In genomic region chr9:136111190-136111589, GRCh38 we compare ENCODE assay signal across 16 cellular contexts. TPM values are rescaled to one million over a fixed set of nuclear protein-coding genes. Genes with fewer than 3 reads are reported as not detected.
DNase-seq lines count a peak whose midpoint lies in the region; ATAC-seq, FAIRE-seq and TF ChIP-seq lines count a peak whose summit lies in the region.
"Had no signal": no experiment of that assay in that cellular context is flagged by ENCODE, and none has a peak within 500 bp of the region (broad histone marks: within the 10 kb centered on the region; RNA-seq: fewer than 3 reads in every experiment).

No MANE protein-coding gene starts in this region.

- H3K4me3 ChIP-seq in HUES6 (ENCODE audit: low read depth, low read length) (no peak overlapping the region), GM12878 (no peak overlapping the region), coronary artery (no peak overlapping the region)
- H3K4me3 ChIP-seq: MG63, transverse colon had no signal

- no peak for TF ChIP-seq CTCF in GM12878 (IDR thresholded peaks at IDR 0.05 in 2 of 3, conservative IDR thresholded peaks at IDR 0.05 in 1 of 3; ENCODE audit: control insufficient read depth in 2 of 3, extremely low read depth in 1 of 3, insufficient read depth in 1 of 3, low read depth in 3 of 3, low read length in 3 of 3)
- TF ChIP-seq CTCF in neural crest cell (conservative IDR thresholded peaks at IDR 0.05), result no peak
- TF ChIP-seq CTCF in Calu3 (IDR thresholded peaks at IDR 0.05; ENCODE audit: unreplicated experiment), result no peak
- no peak for TF ChIP-seq CTCF in coronary artery (IDR thresholded peaks at IDR 0.05)

- SMC1A ChIA-PET in GM12878 (lab: Charles Lee; ENCODE audit: uncharacterized antibody, unreplicated experiment), result interaction anchor here (1.2 to 4.0 kb wide), 3 partner anchors 14 to 21 kb away, joined by 4 to 19 read pairs (median 6); partner anchors contain the start of gene NACC2

- CTCF ChIA-PET in GM12878 (lab: Yijun Ruan, JAX), result interaction anchor here (1.0 to 1.5 kb wide), 2 partner anchors 17 to 21 kb away, joined by 5 to 9 read pairs; no protein-coding TSS in a partner anchor
- CTCF ChIA-PET in Calu3 (lab: Charles Lee), result no interaction called here

- no peaks in the 10 kb centered on the region for H3K27me3 Mint-ChIP-seq in T-helper 2 cell treated with Interferon-gamma antibody and Interleukin-4, amounts not matched to agents 5 μg/mL and 100 μg/mL, for 36 hours (ENCODE audit: low read depth)
- H3K27me3 Mint-ChIP-seq in neural crest cell (ENCODE audit: low read depth), result peaks cover 11% of the 10 kb centered on the region
- peaks cover 3% of the 10 kb centered on the region for H3K27me3 Mint-ChIP-seq in Calu3 (ENCODE audit: unreplicated experiment)

- 97% methylated on average over 22 of the region's 22 CpGs for WGBS in GM12878 (ENCODE audit: insufficient coverage, insufficient replicate concordance, low lambda C conversion rate, missing lambda C conversion rate)

- H3K79me2 ChIP-seq in GM12878 (ENCODE audit: control insufficient read depth, insufficient read depth, low read length), result peaks cover 19% of the 10 kb centered on the region

- H3K4me1 ChIP-seq in HUES6 (ENCODE audit: control insufficient read depth, insufficient read depth, low read length), result peaks cover 44% of the 10 kb centered on the region
- peaks cover 39% of the 10 kb centered on the region for H3K4me1 ChIP-seq in GM12878 (ENCODE audit: control insufficient read depth, insufficient read depth, low read length)

- H3K4me3 Mint-ChIP-seq in T-helper 2 cell treated with Interferon-gamma antibody and Interleukin-4, amounts not matched to agents 5 μg/mL and 100 μg/mL, for 36 hours, result peak overlapping the region; percentile 88
- H3K4me3 Mint-ChIP-seq in neural crest cell (peak overlapping the region; percentile 61), Calu3 (ENCODE audit: low read depth, unreplicated experiment) (no peak overlapping the region)

- BruUV-seq in GM12878 (replicated peaks; lab: Mats Ljungman, UMichigan) (no TSS peak), Calu3 (replicated peaks; lab: Mats Ljungman, UMichigan) (no TSS peak)

- RAD21 ChIA-PET in GM12878 (lab: Charles Lee; ENCODE audit: unreplicated experiment), result interaction anchor here (1.1 to 6.6 kb wide), 3 partner anchors 15 to 141 kb away, joined by 3 to 52 read pairs (median 28); partner anchors contain the start of gene NACC2

- H3K9ac ChIP-seq in HUES6 (ENCODE audit: low read length) (peak overlapping the region; percentile 7), GM12878 (ENCODE audit: control insufficient read depth, insufficient read depth, low read length) (no peak overlapping the region; the same call in 1 of the 2 replicates)

- no peaks in the 10 kb centered on the region for H3K27me3 ChIP-seq in HUES6 (ENCODE audit: control insufficient read depth, insufficient read depth, low read length)
- H3K27me3 ChIP-seq in GM12878 (replicated peaks in 1 of 2; ENCODE audit: control insufficient read depth in 2 of 2, insufficient read depth in 2 of 2, low read length in 1 of 2), result no peaks in the 10 kb centered on the region
- H3K27me3 ChIP-seq: MG63, transverse colon had no signal

- H3K9me3 Mint-ChIP-seq in T-helper 2 cell treated with Interferon-gamma antibody and Interleukin-4, amounts not matched to agents 5 μg/mL and 100 μg/mL, for 36 hours, result no peaks in the 10 kb centered on the region
- H3K9me3 Mint-ChIP-seq in neural crest cell, result no peaks in the 10 kb centered on the region
- no peaks in the 10 kb centered on the region for H3K9me3 Mint-ChIP-seq in Calu3 (ENCODE audit: low read depth, unreplicated experiment)

- H3K36me3 ChIP-seq in HUES6 (ENCODE audit: control insufficient read depth, insufficient read depth, low read length) (peaks cover 9% of the 10 kb centered on the region; the same call in 1 of the 2 replicates), GM12878 (ENCODE audit: control insufficient read depth in 2 of 2, insufficient read depth in 2 of 2, low read length in 1 of 2) (peaks cover 0 to 1% of the 10 kb centered on the region in 2 experiments; a peak in 2 of 4 replicates)
- H3K36me3 ChIP-seq: transverse colon had no signal

- no peaks in the 10 kb centered on the region for H4K20me1 ChIP-seq in GM12878 (ENCODE audit: control insufficient read depth, insufficient read depth)

- TF ChIP-seq EP300 in GM12878 (IDR thresholded peaks at IDR 0.05; ENCODE audit: borderline replicate concordance in 1 of 2, control insufficient read depth in 1 of 2, low read depth in 2 of 2, low read length in 2 of 2), result no peak

- no peak for DNase-seq in T-helper 2 cell treated with Interferon-gamma antibody and Interleukin-4, amounts not matched to agents 5 μg/mL and 100 μg/mL, for 36 hours (ENCODE audit: low spot score)
- no peak for DNase-seq in T-helper 2 cell
- no peak for DNase-seq in GM12878 (ENCODE audit: low read depth, low spot score)
- no peak for DNase-seq in neural crest cell (ENCODE audit: low read depth, low spot score)
- DNase-seq in Calu3, result no peak
- DNase-seq in coronary artery (ENCODE audit: low spot score), result no peak
- DNase-seq in NCI-H82 (lab: John Stamatoyannopoulos, UW), result no peak
- DNase-seq: DMS 273 treated with DMSO at 0.1 percent for 48 hours, GOT3, MG63, occipital lobe, small intestine, T1000, transverse colon had no signal

- POLR2A ChIA-PET in GM12878 (lab: Charles Lee), result interaction anchor here (0.8 to 4.0 kb wide), 2 partner anchors 10 to 16 kb away, joined by 3 to 28 read pairs; partner anchors contain the start of gene NACC2

- H3K27ac Mint-ChIP-seq in T-helper 2 cell treated with Interferon-gamma antibody and Interleukin-4, amounts not matched to agents 5 μg/mL and 100 μg/mL, for 36 hours, result peak overlapping the region; percentile 70
- H3K27ac Mint-ChIP-seq in neural crest cell (ENCODE audit: unreplicated experiment), result no peak overlapping the region
- H3K27ac Mint-ChIP-seq in Calu3 (ENCODE audit: unreplicated experiment), result no peak overlapping the region

- peaks cover 36% of the 10 kb centered on the region for H3K4me1 Mint-ChIP-seq in T-helper 2 cell treated with Interferon-gamma antibody and Interleukin-4, amounts not matched to agents 5 μg/mL and 100 μg/mL, for 36 hours (ENCODE audit: low read depth)
- H3K4me1 Mint-ChIP-seq in neural crest cell (peaks cover 7% of the 10 kb centered on the region), Calu3 (ENCODE audit: low read depth, unreplicated experiment) (no peaks in the 10 kb centered on the region)

- H3K4me2 ChIP-seq in GM12878 (ENCODE audit: control insufficient read depth, insufficient read depth), result peak overlapping the region; percentile 70

- TF ChIP-seq RAD21 in GM12878 (IDR thresholded peaks at IDR 0.05; ENCODE audit: insufficient read depth, low read depth, low read length), result no peak

- H3K27ac ChIP-seq in HUES6 (ENCODE audit: low read depth, low read length), result no peak overlapping the region
- peak overlapping the region; percentile 77; the same call in 1 of the 2 replicates for H3K27ac ChIP-seq in GM12878 (ENCODE audit: control insufficient read depth, insufficient read depth)
- H3K27ac ChIP-seq in coronary artery, result no peak overlapping the region

- H2AFZ ChIP-seq in GM12878 (ENCODE audit: control insufficient read depth, low read depth, low read length), result no peak overlapping the region

- in situ Hi-C loops in GM12878 (cut with MboI), result no loop called here

- H3K36me3 Mint-ChIP-seq in T-helper 2 cell treated with Interferon-gamma antibody and Interleukin-4, amounts not matched to agents 5 μg/mL and 100 μg/mL, for 36 hours (ENCODE audit: low read depth), result peaks cover 17% of the 10 kb centered on the region
- no peaks in the 10 kb centered on the region for H3K36me3 Mint-ChIP-seq in neural crest cell (ENCODE audit: low read depth)
- H3K36me3 Mint-ChIP-seq in Calu3 (ENCODE audit: insufficient read depth, unreplicated experiment), result no peaks in the 10 kb centered on the region

- H3K9me3 ChIP-seq in HUES6 (ENCODE audit: control insufficient read depth, insufficient read depth, low read depth, low read length) (no peaks in the 10 kb centered on the region), GM12878 (replicated peaks; ENCODE audit: control insufficient read depth, insufficient read depth, low read length) (no peaks in the 10 kb centered on the region)
- H3K9me3 ChIP-seq: MG63, transverse colon had no signal

- no peak for FAIRE-seq in GM12878 (lab: Jason Lieb, UNC)
- FAIRE-seq: small intestine had no signal

- intact Hi-C loops in GM12878 (cut with micrococcal nuclease; ENCODE audit: unreplicated experiment), result no loop called here
- intact Hi-C loops in Calu3 (cut with micrococcal nuclease; ENCODE audit: unreplicated experiment), result no loop called here

- no peak for TF ChIP-seq POLR2A in GM12878 (IDR thresholded peaks at IDR 0.05; ENCODE audit: low read depth, low read length)

- ATAC-seq in GM12878, result no peak
- ATAC-seq: Panc1 had no signal

RNA-seq across cellular contexts. Expression of gene TMEM250, which starts 7.5 kb away (rescaled TPM):
- total RNA-seq in GM12878 (2013; cell fraction: nucleolus; rRNA removed), result 19.1 and 19.6 TPM in 2 replicates
- total RNA-seq in GM12878 (2014; rRNA removed) (30.1 and 39.9 TPM in 2 replicates), GM12878 (2014; rRNA removed; fragmentation: Illumina TruSeq; extraction: Trizol) (8.5 and 10.4 TPM in 2 replicates), GM12878 (2021) (33.4 and 38.4 TPM in 2 replicates), neural crest cell (37.4 and 39.0 TPM in 2 replicates), Calu3 (2022) (23.9 and 26.3 TPM in 2 replicates)
- 3.5 TPM for polyA plus RNA-seq in GM12878 (2011; ENCODE audit: low read depth)
- polyA plus RNA-seq in GM12878 (2011; rRNA removed) (3.5 and 6.2 TPM in 2 replicates), GM12878 (2014; fragmentation: Illumina TruSeq; extraction: Trizol) (2.6 and 6.7 TPM in 2 replicates), GM12878 (2014; fragmentation: Nextera tagmentation; extraction: Ambion mirVana) (1 to 10 TPM in 1 of 2 experiments, under 1 TPM in 1; 0.39 to 1.2 TPM), GM12878 (2014; rRNA removed) (25.4 and 27.5 TPM in 2 replicates), GM12878 (2016; fragmentation: Nextera tagmentation; extraction: Ambion mirVana) (10 to 100 TPM in 1 of 2 experiments, 1 to 10 TPM in 1; 6.2 to 16.6 TPM)
- 9.3 and 16.0 TPM in 2 replicates for polyA plus RNA-seq in GM12878 (2011; cell fraction: cytosol; rRNA removed)
- polyA plus RNA-seq in GM12878 (2011; cell fraction: nucleus; rRNA removed), result 22.4 and 27.6 TPM in 2 replicates
- polyA plus RNA-seq in GM12878 (2012), result 9.7 and 11.4 TPM in 2 replicates
- 5.5 and 13.3 TPM in 2 replicates for polyA minus RNA-seq in GM12878 (2011; rRNA and poly(A)+ RNA removed)
- 7.3 and 8.3 TPM in 2 replicates for polyA minus RNA-seq in GM12878 (2011; cell fraction: cytosol; rRNA and poly(A)+ RNA removed)
- polyA minus RNA-seq in GM12878 (2011; cell fraction: nucleus; rRNA and poly(A)+ RNA removed), result 12.8 and 25.1 TPM in 2 replicates

RNA-seq across cellular contexts. Expression of gene NACC2, which starts 16.1 kb away (rescaled TPM):
- 11.9 and 13.5 TPM in 2 replicates for total RNA-seq in GM12878 (2013; cell fraction: nucleolus; rRNA removed)
- total RNA-seq in GM12878 (2014; rRNA removed), result 7.9 and 9.1 TPM in 2 replicates
- 3.5 and 3.8 TPM in 2 replicates for total RNA-seq in GM12878 (2014; rRNA removed; fragmentation: Illumina TruSeq; extraction: Trizol)
- 14.2 and 14.7 TPM in 2 replicates for total RNA-seq in GM12878 (2021)
- 1.1 TPM for polyA plus RNA-seq in GM12878 (2011; ENCODE audit: low read depth)
- 3.5 and 5.4 TPM in 2 replicates for polyA plus RNA-seq in GM12878 (2011; rRNA removed)
- polyA plus RNA-seq in GM12878 (2011; cell fraction: cytosol; rRNA removed), result 7.9 and 9.6 TPM in 2 replicates
- 15.3 and 20.7 TPM in 2 replicates for polyA plus RNA-seq in GM12878 (2011; cell fraction: nucleus; rRNA removed)
- polyA plus RNA-seq in GM12878 (2012), result 3.8 and 4.4 TPM in 2 replicates
- polyA plus RNA-seq in GM12878 (2014; fragmentation: Illumina TruSeq; extraction: Trizol), result 2.0 and 3.1 TPM in 2 replicates
- 1 to 10 TPM in 1 of 2 experiments, under 1 TPM in 1; 0.66 to 1.0 TPM for polyA plus RNA-seq in GM12878 (2014; fragmentation: Nextera tagmentation; extraction: Ambion mirVana)
- polyA plus RNA-seq in GM12878 (2014; rRNA removed), result 7.5 and 9.4 TPM in 2 replicates
- polyA plus RNA-seq in GM12878 (2016; fragmentation: Nextera tagmentation; extraction: Ambion mirVana), result 1 to 10 TPM; 2.7 to 2.9 TPM
- polyA minus RNA-seq in GM12878 (2011; rRNA and poly(A)+ RNA removed), result 11.8 and 12.6 TPM in 2 replicates
- 7.3 and 9.0 TPM in 2 replicates for polyA minus RNA-seq in GM12878 (2011; cell fraction: cytosol; rRNA and poly(A)+ RNA removed)
- 3.5 and 7.1 TPM in 2 replicates for polyA minus RNA-seq in GM12878 (2011; cell fraction: nucleus; rRNA and poly(A)+ RNA removed)
- total RNA-seq in neural crest cell, result 8.1 and 8.6 TPM in 2 replicates
- total RNA-seq in Calu3 (2022), result 19.3 and 24.8 TPM in 2 replicates
